ENCODE assay signal across 1 cellular context in the genomic region with DNA sequence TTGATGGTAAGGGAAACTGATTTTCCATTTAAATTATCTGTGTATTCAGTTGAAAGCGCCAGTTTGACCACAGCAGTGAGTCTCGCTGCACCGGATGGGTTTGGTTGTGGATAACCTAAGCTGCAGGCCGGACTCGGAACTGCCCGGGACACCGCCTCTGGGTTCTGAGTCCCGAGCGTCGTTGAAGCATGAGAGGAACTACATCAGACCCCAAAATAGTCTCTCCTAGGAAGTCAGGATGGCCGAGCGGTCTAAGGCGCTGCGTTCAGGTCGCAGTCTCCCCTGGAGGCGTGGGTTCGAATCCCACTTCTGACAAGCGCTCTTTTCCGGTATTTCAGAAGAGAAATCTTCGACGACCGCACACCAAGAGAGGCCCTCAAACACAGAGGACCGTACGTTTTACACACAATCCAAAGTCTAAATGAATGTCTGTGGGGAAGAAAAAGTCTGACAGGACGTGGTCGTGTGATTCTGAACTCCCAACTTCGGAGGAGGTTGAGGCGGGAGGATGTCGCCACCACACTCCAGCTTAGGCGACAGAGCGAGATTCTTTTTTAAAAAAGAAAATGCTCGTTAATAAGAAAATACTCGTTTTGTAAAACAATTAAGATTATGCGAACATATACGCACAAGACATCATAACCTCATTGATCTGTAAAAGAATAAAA.
TF ChIP-seq lines count a peak whose summit lies in the region.

No MANE protein-coding gene starts in this region.

TF ChIP-seq in endothelial cell of umbilical vein, 7 proteins besides CTCF, POLR2A, EP300 and RAD21:
- TF ChIP-seq MAX (IDR thresholded peaks at IDR 0.05; ENCODE audit: insufficient read depth, insufficient read length), result no peak
- peak; percentile 15 for TF ChIP-seq GATA2 (IDR thresholded peaks at IDR 0.05; ENCODE audit: insufficient read depth, insufficient read length, low read depth, low read length)
